19 cellular contexts compared by ENCODE assay signal in genomic region chr16:27859020-27859419, GRCh38.
DNase-seq lines count a peak whose midpoint lies in the region; ATAC-seq and TF ChIP-seq lines count a peak whose summit lies in the region.
"Had no signal": no experiment of that assay in that cellular context is flagged by ENCODE, and none has a peak within 500 bp of the region (broad histone marks: within the 10 kb centered on the region; RNA-seq: fewer than 3 reads in every experiment).

No MANE protein-coding gene starts in this region.

- H3K27me3 ChIP-seq in cardiac muscle cell (no peaks in the 10 kb centered on the region), right atrium auricular region (no peaks in the 10 kb centered on the region), upper lobe of right lung (no peaks in the 10 kb centered on the region)
- H3K27me3 ChIP-seq: hepatocyte had no signal

- intact Hi-C loops in upper lobe of right lung (cut with DNase I) = no loop called here

- TF ChIP-seq RAD21 in Ishikawa (IDR thresholded peaks at IDR 0.05; ENCODE audit: low read depth) = peak; percentile 7; the same call in 1 of the 2 replicates

- TF ChIP-seq EP300 in Ishikawa (IDR thresholded peaks at IDR 0.05; ENCODE audit: borderline replicate concordance) = no peak

- H3K36me3 ChIP-seq in cardiac muscle cell (no peaks in the 10 kb centered on the region), right atrium auricular region (no peaks in the 10 kb centered on the region), upper lobe of right lung (no peaks in the 10 kb centered on the region)

- DNase-seq in cardiac muscle cell (ENCODE audit: low read depth in 1 of 2, low spot score in 1 of 2) (no peak), right atrium auricular region (ENCODE audit: low spot score) (no peak), choroid plexus epithelial cell (ENCODE audit: low read depth) (no peak), upper lobe of right lung (peak; percentile 35), Ammon's horn (ENCODE audit: low spot score) (no peak), NCI-H1092 (lab: John Stamatoyannopoulos, UW) (no peak)
- DNase-seq: ACHN; activated CD4-positive, alpha-beta T cell treated with anti-CD3 and anti-CD28 coated beads, Interleukin-2, amount 50 U/mL, for 1 hour; foreskin fibroblast; NCI-H1436 treated with DMSO at 0.1 percent for 48 hours; NCI-H510A treated with DMSO at 0.1 percent for 48 hours; nucleus accumbens; stimulated activated CD4-positive, alpha-beta T cell treated with anti-CD3 and anti-CD28 coated beads, Interleukin-12 subunit alpha, Interleukin-12 subunit beta, amount 100 ng/mL, for 4 hours; stimulated activated CD8-positive, alpha-beta memory T cell treated with anti-CD3 and anti-CD28 coated beads, Interleukin-4, amount 100 ng/mL, for 48 hours; T-helper 1 cell had no signal

- H3K4me1 ChIP-seq in cardiac muscle cell (ENCODE audit: low read depth) = peaks cover under 1% of the 10 kb centered on the region
- no peaks in the 10 kb centered on the region for H3K4me1 ChIP-seq in right atrium auricular region
- H3K4me1 ChIP-seq in upper lobe of right lung = no peaks in the 10 kb centered on the region

- no peaks in the 10 kb centered on the region for H3K9me3 ChIP-seq in cardiac muscle cell (ENCODE audit: low read depth)
- peaks cover 7 to 18% of the 10 kb centered on the region in 2 donors for H3K9me3 ChIP-seq in right atrium auricular region
- H3K9me3 ChIP-seq in upper lobe of right lung = no peaks in the 10 kb centered on the region

- no peak overlapping the region for H3K4me3 ChIP-seq in cardiac muscle cell
- H3K4me3 ChIP-seq in right atrium auricular region = no peak overlapping the region
- no peak overlapping the region for H3K4me3 ChIP-seq in choroid plexus epithelial cell (ENCODE audit: low read depth, low read length)
- no peak overlapping the region for H3K4me3 ChIP-seq in upper lobe of right lung
- H3K4me3 ChIP-seq: hepatocyte had no signal

- ATAC-seq in upper lobe of right lung = no peak
- no peak for ATAC-seq in HG03095 (IDR thresholded peaks at IDR 0.05; ENCODE audit: unreplicated experiment)
- ATAC-seq: Right ventricle myocardium inferior had no signal

- H3K27ac ChIP-seq in cardiac muscle cell (no peak overlapping the region), right atrium auricular region (no peak overlapping the region), upper lobe of right lung (no peak overlapping the region)
- H3K27ac ChIP-seq: hepatocyte had no signal

- TF ChIP-seq CTCF in cardiac muscle cell (IDR thresholded peaks at IDR 0.05; ENCODE audit: low read depth, low read length) = peak; percentile 14
- no peak for TF ChIP-seq CTCF in right atrium auricular region (IDR thresholded peaks at IDR 0.05)
- peak; percentile 4 for TF ChIP-seq CTCF in choroid plexus epithelial cell (conservative IDR thresholded peaks at IDR 0.05; ENCODE audit: low read depth, low read length)
- TF ChIP-seq CTCF in upper lobe of right lung (IDR thresholded peaks at IDR 0.05) = no peak

TF ChIP-seq in Ishikawa, 13 proteins besides CTCF, POLR2A, EP300 and RAD21:
- TF ChIP-seq YY1 (IDR thresholded peaks at IDR 0.05; ENCODE audit: low read depth) (no peak), MAX (IDR thresholded peaks at IDR 0.05) (no peak), CEBPB (IDR thresholded peaks at IDR 0.05) (no peak), TEAD4 (IDR thresholded peaks at IDR 0.05) (no peak), REST (IDR thresholded peaks at IDR 0.05; ENCODE audit: low read depth) (no peak), CREB1 (IDR thresholded peaks at IDR 0.05; ENCODE audit: low read depth) (no peak), EGR1 (IDR thresholded peaks at IDR 0.05) (no peak)

Comparison
In these comparisons a context has a peak if more than half of its experiments do, and no peak if none do; other contexts are left out.
1. CTCF ChIP-seq: peak in cardiac muscle cell (single experiment) and choroid plexus epithelial cell (single experiment); none in right atrium auricular region (0 of 2) and upper lobe of right lung (single experiment).